ENCODE assay signal across 7 cellular contexts in the genomic region with DNA sequence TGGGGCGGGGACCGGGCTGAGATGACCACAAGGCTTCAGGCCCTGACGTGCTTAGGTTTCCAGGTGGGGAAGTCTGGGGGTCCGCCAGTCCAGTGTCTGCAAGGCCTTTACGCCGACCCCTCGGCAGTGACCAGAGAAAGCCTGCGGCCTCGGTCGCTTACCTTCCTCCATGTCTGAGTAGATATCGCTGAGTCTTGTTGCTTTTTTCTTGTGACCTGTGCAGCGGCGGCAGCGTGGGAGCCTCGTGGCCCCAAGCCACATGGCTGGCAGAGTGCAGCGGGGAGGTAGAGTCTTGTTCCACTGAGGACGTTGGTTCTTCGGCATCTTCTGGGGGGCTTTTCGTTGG. TPM values are rescaled to one million over a fixed set of nuclear protein-coding genes. Genes with fewer than 3 reads are reported as not detected.
DNase-seq lines count a peak whose midpoint lies in the region; ATAC-seq and TF ChIP-seq lines count a peak whose summit lies in the region.

No MANE protein-coding gene starts in this region.

- DNase-seq in WTC11 (ENCODE audit: low spot score) (no peak), epithelial cell of esophagus (ENCODE audit: low read depth) (peak; percentile 39), osteoblast (ENCODE audit: insufficient read length, low spot score, missing footprints) (no peak), aorta (no peak), GF-D8 (lab: John Stamatoyannopoulos, UW) (no peak)

- peak overlapping the region; percentile 98 for H3K4me3 Mint-ChIP-seq in WTC11

- peaks cover 59% of the 10 kb centered on the region for H3K79me2 ChIP-seq in osteoblast (ENCODE audit: insufficient read depth, low read length)

- no peaks in the 10 kb centered on the region for H3K27me3 ChIP-seq in osteoblast (ENCODE audit: insufficient read depth, low read length)
- H3K27me3 ChIP-seq in aorta (ENCODE audit: control insufficient read depth in 1 of 2, insufficient read depth in 2 of 2, low read length in 1 of 2) = no peaks in the 10 kb centered on the region

- CTCF ChIA-PET in WTC11 (lab: Charles Lee) = interaction anchor here (0.9 to 3.6 kb wide), 11 partner anchors 13 to 312 kb away, joined by 3 to 18 read pairs (median 4); partner anchors contain the start of gene PPRC1

- peaks cover 25% of the 10 kb centered on the region for H3K4me1 ChIP-seq in osteoblast (ENCODE audit: insufficient read depth, low read length)
- H3K4me1 ChIP-seq in aorta (ENCODE audit: control insufficient read depth in 1 of 2, insufficient read depth in 2 of 2, low read length in 2 of 2) = no peaks in the 10 kb centered on the region

- TF ChIP-seq CTCF in WTC11 (IDR thresholded peaks at IDR 0.05) (no peak), epithelial cell of esophagus (IDR thresholded peaks at IDR 0.05; ENCODE audit: insufficient read depth, low read depth, low read length, missing control alignments) (no peak), osteoblast (IDR thresholded peaks at IDR 0.05; ENCODE audit: extremely low read depth, low read depth, low read length) (no peak)

- H3K4me3 ChIP-seq in epithelial cell of esophagus (ENCODE audit: low read length) (peak overlapping the region; percentile 98), osteoblast (ENCODE audit: insufficient read depth, low read length) (peak overlapping the region; percentile 95), aorta (ENCODE audit: low read length in 2 of 2) (peak overlapping the region; percentile 62 to 76)

- ATAC-seq in GM19023 (IDR thresholded peaks at IDR 0.05; ENCODE audit: unreplicated experiment) (peak; percentile 25), HG03045 (IDR thresholded peaks at IDR 0.05; ENCODE audit: unreplicated experiment) (peak; percentile 9), WTC11 (peak; percentile 1), aorta (ENCODE audit: low FRiP score) (peak; percentile 20)

- H3K4me2 ChIP-seq in osteoblast (ENCODE audit: insufficient read depth, low read length) = peak overlapping the region; percentile 89

- H3K4me1 Mint-ChIP-seq in WTC11 = peaks cover 24% of the 10 kb centered on the region

- WGBS in aorta, 2 donors = 0 to 1% methylated on average over 19 of the region's 19 CpGs

- H3K27me3 Mint-ChIP-seq in WTC11 (ENCODE audit: low read depth) = no peaks in the 10 kb centered on the region

- peak overlapping the region; percentile 82 for H2AFZ ChIP-seq in osteoblast (ENCODE audit: low read length)

- POLR2A ChIA-PET in WTC11 (lab: Charles Lee) = interaction anchor here (1.0 to 1.5 kb wide), 5 partner anchors 13 to 97 kb away, joined by 3 to 9 read pairs (median 4); partner anchors contain the start of gene ARMH3

- H4K20me1 ChIP-seq in osteoblast (ENCODE audit: insufficient read depth, low read length) = peaks cover 33% of the 10 kb centered on the region

- peaks cover 68% of the 10 kb centered on the region for H3K36me3 Mint-ChIP-seq in WTC11

- H3K9me3 ChIP-seq in osteoblast (ENCODE audit: low read depth, low read length) (no peaks in the 10 kb centered on the region), aorta (ENCODE audit: control insufficient read depth, low read length) (no peaks in the 10 kb centered on the region)

- peak overlapping the region; percentile 92 for H3K27ac ChIP-seq in osteoblast (ENCODE audit: low read depth, low read length)
- peak overlapping the region in 1 of 2 donors; percentile 92 for H3K27ac ChIP-seq in aorta (ENCODE audit: low read depth in 1 of 2, low read length in 2 of 2)

- no peaks in the 10 kb centered on the region for H3K9me3 Mint-ChIP-seq in WTC11

- peak overlapping the region; percentile 98 for H3K27ac Mint-ChIP-seq in WTC11

- intact Hi-C loops in aorta (cut with DNase I) = loop anchor here in 1 of 2 donors (1.0 to 10.0 kb wide), 2 partner anchors 19 to 242 kb away; partner anchors contain the start of genes NFKB2 and PPRC1

- H3K36me3 ChIP-seq in osteoblast (ENCODE audit: insufficient read depth, low read length) = peaks cover 53% of the 10 kb centered on the region
- peaks cover 0 to 9% of the 10 kb centered on the region in 2 donors for H3K36me3 ChIP-seq in aorta (ENCODE audit: control insufficient read depth in 1 of 2, insufficient read depth in 2 of 2, low read length in 1 of 2)

TF ChIP-seq in WTC11, 78 proteins besides CTCF, POLR2A, EP300 and RAD21:
- TF ChIP-seq NR3C1 (CRISPR knock-in tag; conservative IDR thresholded peaks at IDR 0.05; ENCODE audit: low read depth) (no peak), HMGXB4 (CRISPR knock-in tag; IDR thresholded peaks at IDR 0.05) (no peak), ATF6 (CRISPR knock-in tag; IDR thresholded peaks at IDR 0.05) (no peak), ZNF121 (CRISPR knock-in tag; IDR thresholded peaks at IDR 0.05) (no peak), MYBL2 (CRISPR knock-in tag; IDR thresholded peaks at IDR 0.05) (no peak), JUN (CRISPR knock-in tag; IDR thresholded peaks at IDR 0.05) (peak; percentile 64; the same call in 1 of the 2 replicates)
- TF ChIP-seq, protein P1, sequence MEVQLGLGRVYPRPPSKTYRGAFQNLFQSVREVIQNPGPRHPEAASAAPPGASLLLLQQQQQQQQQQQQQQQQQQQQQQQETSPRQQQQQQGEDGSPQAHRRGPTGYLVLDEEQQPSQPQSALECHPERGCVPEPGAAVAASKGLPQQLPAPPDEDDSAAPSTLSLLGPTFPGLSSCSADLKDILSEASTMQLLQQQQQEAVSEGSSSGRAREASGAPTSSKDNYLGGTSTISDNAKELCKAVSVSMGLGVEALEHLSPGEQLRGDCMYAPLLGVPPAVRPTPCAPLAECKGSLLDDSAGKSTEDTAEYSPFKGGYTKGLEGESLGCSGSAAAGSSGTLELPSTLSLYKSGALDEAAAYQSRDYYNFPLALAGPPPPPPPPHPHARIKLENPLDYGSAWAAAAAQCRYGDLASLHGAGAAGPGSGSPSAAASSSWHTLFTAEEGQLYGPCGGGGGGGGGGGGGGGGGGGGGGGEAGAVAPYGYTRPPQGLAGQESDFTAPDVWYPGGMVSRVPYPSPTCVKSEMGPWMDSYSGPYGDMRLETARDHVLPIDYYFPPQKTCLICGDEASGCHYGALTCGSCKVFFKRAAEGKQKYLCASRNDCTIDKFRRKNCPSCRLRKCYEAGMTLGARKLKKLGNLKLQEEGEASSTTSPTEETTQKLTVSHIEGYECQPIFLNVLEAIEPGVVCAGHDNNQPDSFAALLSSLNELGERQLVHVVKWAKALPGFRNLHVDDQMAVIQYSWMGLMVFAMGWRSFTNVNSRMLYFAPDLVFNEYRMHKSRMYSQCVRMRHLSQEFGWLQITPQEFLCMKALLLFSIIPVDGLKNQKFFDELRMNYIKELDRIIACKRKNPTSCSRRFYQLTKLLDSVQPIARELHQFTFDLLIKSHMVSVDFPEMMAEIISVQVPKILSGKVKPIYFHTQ (CRISPR knock-in tag; IDR thresholded peaks at IDR 0.05) = 0 out of 2 replicates have a peak, but pooled peaks have one; percentile 34

RNA-seq across cellular contexts. Expression of gene NOLC1, which starts 0.3 kb away (rescaled TPM):
- total RNA-seq in WTC11 (2021) (125 to 165 TPM (median 129 TPM) in 3 replicates), osteoblast (13.3 and 18.1 TPM in 2 replicates), aorta (10 to 100 TPM; 35.3 to 35.9 TPM)
- 10 to 100 TPM; 13.6 to 13.7 TPM for polyA plus RNA-seq in aorta

RNA-seq across cellular contexts. Expression of gene PPRC1, which starts 19.7 kb away (rescaled TPM):
- 68.0 to 79.4 TPM (median 69.7 TPM) in 3 replicates for total RNA-seq in WTC11 (2021)
- 14.1 and 17.7 TPM in 2 replicates for total RNA-seq in osteoblast
- total RNA-seq in aorta = 10 to 100 TPM; 31.4 to 35.9 TPM
- polyA plus RNA-seq in aorta = 10 to 100 TPM in 1 of 2 donors, 1 to 10 TPM in 1; 9.8 to 18.1 TPM

RNA-seq across cellular contexts. Expression of gene LDB1, which starts 32.4 kb away (rescaled TPM):
- total RNA-seq in WTC11 (2021) = 89.1 to 100 TPM (median 94.2 TPM) in 3 replicates
- 62.2 and 63.6 TPM in 2 replicates for total RNA-seq in osteoblast
- total RNA-seq in aorta = 10 to 100 TPM; 43.0 to 67.3 TPM
- 10 to 100 TPM; 16.2 to 42.8 TPM for polyA plus RNA-seq in aorta
